In genomic region chr9:33878691-33879366, GRCh38 we compare ENCODE assay signal across 22 cellular contexts.
DNase-seq lines count a peak whose midpoint lies in the region; ATAC-seq and TF ChIP-seq lines count a peak whose summit lies in the region.
"Had no signal": no experiment of that assay in that cellular context is flagged by ENCODE, and none has a peak within 500 bp of the region (broad histone marks: within the 10 kb centered on the region; RNA-seq: fewer than 3 reads in every experiment).

No MANE protein-coding gene starts in this region.

- BruUV-seq in Panc1 (replicated peaks; lab: Mats Ljungman, UMichigan) = no TSS peak

- CTCF ChIA-PET in Panc1 (lab: Charles Lee) = no interaction called here

- H3K27me3 ChIP-seq in Panc1 (ENCODE audit: control insufficient read depth, insufficient read depth, low read length) (no peaks in the 10 kb centered on the region), skeletal muscle tissue (ENCODE audit: control insufficient read depth in 3 of 3, insufficient read depth in 3 of 3, low read length in 3 of 3) (no peaks in the 10 kb centered on the region)
- H3K27me3 ChIP-seq: tibial nerve had no signal

- no peaks in the 10 kb centered on the region for H3K9me3 ChIP-seq in Panc1 (ENCODE audit: control insufficient read depth, insufficient read depth, low read depth, low read length)
- no peaks in the 10 kb centered on the region for H3K9me3 ChIP-seq in skeletal muscle tissue (ENCODE audit: control insufficient read depth in 3 of 3, low read length in 3 of 3)
- H3K9me3 ChIP-seq: tibial nerve had no signal

- DNase-seq in activated naive CD8-positive, alpha-beta T cell treated with anti-CD3 and anti-CD28 coated beads, Interleukin-2, amount 50 U/mL, for 24 hours = no peak
- no peak for DNase-seq in activated naive CD8-positive, alpha-beta T cell treated with anti-CD3 and anti-CD28 coated beads for 36 hours
- DNase-seq in Panc1 (ENCODE audit: low read depth, low spot score) (no peak), left lobe of liver (ENCODE audit: low spot score) (no peak), dedifferentiated amniotic fluid mesenchymal stem cell (ENCODE audit: extremely low spot score) (no peak)
- DNase-seq: ACHN; amygdala; CD8-positive, alpha-beta memory T cell; cerebellar nuclear complex; DND-41; effector memory CD4-positive, alpha-beta T cell; IMR-90; mammary epithelial cell; NCI-H524; SHP77; stimulated activated CD4-positive, alpha-beta T cell treated with anti-CD3 and anti-CD28 coated beads, Interleukin-15, amount 100 ng/mL, for 24 hours; stimulated activated naive CD4-positive, alpha-beta T cell; WERI-Rb-1 had no signal

- H3K27me3 Mint-ChIP-seq in activated naive CD8-positive, alpha-beta T cell treated with anti-CD3 and anti-CD28 coated beads, Interleukin-2, amount 50 U/mL, for 24 hours = no peaks in the 10 kb centered on the region
- H3K27me3 Mint-ChIP-seq in activated naive CD8-positive, alpha-beta T cell treated with anti-CD3 and anti-CD28 coated beads for 36 hours = no peaks in the 10 kb centered on the region
- H3K27me3 Mint-ChIP-seq: CD8-positive, alpha-beta memory T cell had no signal

- peak overlapping the region; percentile 33 for H3K27ac Mint-ChIP-seq in activated naive CD8-positive, alpha-beta T cell treated with anti-CD3 and anti-CD28 coated beads, Interleukin-2, amount 50 U/mL, for 24 hours
- no peak overlapping the region for H3K27ac Mint-ChIP-seq in activated naive CD8-positive, alpha-beta T cell treated with anti-CD3 and anti-CD28 coated beads for 36 hours

- H3K4me3 ChIP-seq in Panc1 (ENCODE audit: low read depth in 2 of 2, low read length in 2 of 2) (no peak overlapping the region), skeletal muscle tissue (ENCODE audit: low read length in 3 of 3) (no peak overlapping the region)
- H3K4me3 ChIP-seq: tibial nerve had no signal

- peaks cover 4% of the 10 kb centered on the region for H3K36me3 Mint-ChIP-seq in activated naive CD8-positive, alpha-beta T cell treated with anti-CD3 and anti-CD28 coated beads, Interleukin-2, amount 50 U/mL, for 24 hours (ENCODE audit: low read depth)
- H3K36me3 Mint-ChIP-seq in activated naive CD8-positive, alpha-beta T cell treated with anti-CD3 and anti-CD28 coated beads for 36 hours = peaks cover 15% of the 10 kb centered on the region
- H3K36me3 Mint-ChIP-seq: CD8-positive, alpha-beta memory T cell had no signal

- no peak for TF ChIP-seq CTCF in Panc1 (IDR thresholded peaks at IDR 0.05)

- no peak for ATAC-seq in activated naive CD8-positive, alpha-beta T cell treated with anti-CD3 and anti-CD28 coated beads, Interleukin-2, amount 50 U/mL, for 24 hours
- ATAC-seq in Panc1 = peak; percentile 41; the same call in 1 of the 2 replicates
- ATAC-seq in left lobe of liver = peak; percentile 57
- ATAC-seq in HG03045 (IDR thresholded peaks at IDR 0.05; ENCODE audit: unreplicated experiment) = no peak
- no peak for ATAC-seq in GM18909 (IDR thresholded peaks at IDR 0.05; ENCODE audit: poor library complexity, unreplicated experiment)

- intact Hi-C loops in Panc1 (cut with micrococcal nuclease; ENCODE audit: unreplicated experiment) = no loop called here

- H3K4me1 ChIP-seq in Panc1 (ENCODE audit: control insufficient read depth, insufficient read depth, low read length) (peaks cover 29% of the 10 kb centered on the region; the same call in 1 of the 2 replicates), skeletal muscle tissue (ENCODE audit: control insufficient read depth in 3 of 3, insufficient read depth in 3 of 3, low read length in 3 of 3) (peaks cover 19 to 39% (median 32%) of the 10 kb centered on the region in 3 donors)

- no peak overlapping the region for H3K4me3 Mint-ChIP-seq in activated naive CD8-positive, alpha-beta T cell treated with anti-CD3 and anti-CD28 coated beads, Interleukin-2, amount 50 U/mL, for 24 hours
- no peak overlapping the region for H3K4me3 Mint-ChIP-seq in activated naive CD8-positive, alpha-beta T cell treated with anti-CD3 and anti-CD28 coated beads for 36 hours
- H3K4me3 Mint-ChIP-seq: CD8-positive, alpha-beta memory T cell had no signal

- no peak overlapping the region for H3K27ac ChIP-seq in Panc1 (ENCODE audit: low read length)
- peak overlapping the region; percentile 75 for H3K27ac ChIP-seq in skeletal muscle tissue (ENCODE audit: low read depth, low read length)
- H3K27ac ChIP-seq: tibial nerve, WERI-Rb-1 had no signal

- in situ Hi-C loops in Panc1 (cut with HindIII; ENCODE audit: low pct_unique_long_range_greater_than_20kb, low sequenced_read_pairs) = no loop called here

- H3K36me3 ChIP-seq in Panc1 (ENCODE audit: control insufficient read depth, insufficient read depth, low read length) = no peaks in the 10 kb centered on the region
- H3K36me3 ChIP-seq in skeletal muscle tissue (ENCODE audit: control insufficient read depth in 3 of 3, insufficient read depth in 3 of 3, low read length in 3 of 3) = no peaks in the 10 kb centered on the region
- H3K36me3 ChIP-seq: tibial nerve, WERI-Rb-1 had no signal

- POLR2A ChIA-PET in Panc1 (lab: Charles Lee) = interaction anchor here (0.6 kb wide), 1 partner anchor 24 kb away, joined by 5 read pairs; no protein-coding TSS in a partner anchor

- H3K4me1 Mint-ChIP-seq in activated naive CD8-positive, alpha-beta T cell treated with anti-CD3 and anti-CD28 coated beads, Interleukin-2, amount 50 U/mL, for 24 hours = peaks cover 58% of the 10 kb centered on the region
- peaks cover 40% of the 10 kb centered on the region for H3K4me1 Mint-ChIP-seq in activated naive CD8-positive, alpha-beta T cell treated with anti-CD3 and anti-CD28 coated beads for 36 hours

- H3K9me3 Mint-ChIP-seq in activated naive CD8-positive, alpha-beta T cell treated with anti-CD3 and anti-CD28 coated beads, Interleukin-2, amount 50 U/mL, for 24 hours = no peaks in the 10 kb centered on the region
- no peaks in the 10 kb centered on the region for H3K9me3 Mint-ChIP-seq in activated naive CD8-positive, alpha-beta T cell treated with anti-CD3 and anti-CD28 coated beads for 36 hours
- H3K9me3 Mint-ChIP-seq: CD8-positive, alpha-beta memory T cell had no signal

- peak overlapping the region in 1 of 3 donors; percentile 33 for H3K9ac ChIP-seq in skeletal muscle tissue (ENCODE audit: low read depth in 1 of 3, low read length in 3 of 3)

Comparison
In these comparisons a context has a peak if more than half of its experiments do, and no peak if none do; other contexts are left out.
1. ATAC-seq: peak in Panc1 (single experiment) and left lobe of liver (single experiment); none in activated naive CD8-positive, alpha-beta T cell treated with anti-CD3 and anti-CD28 coated beads, Interleukin-2, amount 50 U/mL, for 24 hours (single experiment), HG03045 (single experiment) and GM18909 (single experiment).